17 cellular contexts compared by ENCODE assay signal in genomic region chr5:57989378-57989777, GRCh38.
DNase-seq lines count a peak whose midpoint lies in the region; ATAC-seq, FAIRE-seq and TF ChIP-seq lines count a peak whose summit lies in the region.
"Had no signal": no experiment of that assay in that cellular context is flagged by ENCODE, and none has a peak within 500 bp of the region (broad histone marks: within the 10 kb centered on the region; RNA-seq: fewer than 3 reads in every experiment).

No MANE protein-coding gene starts in this region.

- TF ChIP-seq POLR2A in endothelial cell of umbilical vein (IDR thresholded peaks at IDR 0.05; ENCODE audit: low read depth, low read length) = no peak

- H3K79me2 ChIP-seq in PC-3 (ENCODE audit: low read length) (no peaks in the 10 kb centered on the region), endothelial cell of umbilical vein (ENCODE audit: control insufficient read depth, insufficient read depth, low read length) (no peaks in the 10 kb centered on the region)

- H3K4me3 ChIP-seq in PC-3 (ENCODE audit: low read length) = no peak overlapping the region
- H3K4me3 ChIP-seq in endothelial cell of umbilical vein (replicated peaks in 1 of 3; ENCODE audit: insufficient read depth in 1 of 3, low read depth in 1 of 3, low read length in 3 of 3) = no peak overlapping the region
- no peak overlapping the region for H3K4me3 ChIP-seq in pancreas
- H3K4me3 ChIP-seq: lower lobe of right lung had no signal

- intact Hi-C loops in PC-3 (cut with micrococcal nuclease) (loop anchor here (5.0 to 10.0 kb wide), 2 partner anchors 42 to 215 kb away; no protein-coding TSS in a partner anchor), endothelial cell of umbilical vein (cut with micrococcal nuclease) (no loop called here), pancreas (cut with DNase I) (no loop called here), Right ventricle myocardium superior (cut with DNase I) (no loop called here)

- dilution Hi-C loops in endothelial cell of umbilical vein (cut with MboI; ENCODE audit: extremely low pct_ligation_motif_present, low sequenced_read_pairs) = no loop called here

- H3K4me2 ChIP-seq in PC-3 (ENCODE audit: low read length) (peak overlapping the region; percentile 62), endothelial cell of umbilical vein (ENCODE audit: insufficient read depth, low read length) (no peak overlapping the region)

- peaks cover 22% of the 10 kb centered on the region for H3K4me1 ChIP-seq in PC-3 (ENCODE audit: insufficient read depth, low read length)
- H3K4me1 ChIP-seq in endothelial cell of umbilical vein (ENCODE audit: control insufficient read depth, extremely low read depth, insufficient read depth, low read length) = peaks cover 5% of the 10 kb centered on the region
- H3K4me1 ChIP-seq in pancreas = no peaks in the 10 kb centered on the region
- H3K4me1 ChIP-seq: lower lobe of right lung had no signal

- H3K9me1 ChIP-seq in endothelial cell of umbilical vein (replicated peaks; ENCODE audit: control insufficient read depth, extremely low read depth, insufficient read depth, low read length) = no peaks in the 10 kb centered on the region

- 35 to 37% methylated on average over 3 of the region's 3 CpGs for WGBS in pancreas, 2 donors

- CTCF ChIA-PET in PC-3 (lab: Charles Lee) (no interaction called here), endothelial cell of umbilical vein (lab: Charles Lee) (no interaction called here)

- no peaks in the 10 kb centered on the region for H4K20me1 ChIP-seq in PC-3 (ENCODE audit: low read length)
- H4K20me1 ChIP-seq in endothelial cell of umbilical vein (replicated peaks; ENCODE audit: control insufficient read depth, extremely low read depth, insufficient read depth, low read length) = no peaks in the 10 kb centered on the region

- FAIRE-seq in endothelial cell of umbilical vein (lab: Jason Lieb, UNC) (peak; percentile 76), pancreas (lab: Jason Lieb, UNC) (no peak)

- POLR2A ChIA-PET in PC-3 (lab: Charles Lee; ENCODE audit: unreplicated experiment) = no interaction called here
- POLR2A ChIA-PET in endothelial cell of umbilical vein (lab: Charles Lee) = no interaction called here

- peak; percentile 94 for ATAC-seq in PC-3
- ATAC-seq in pancreas = peak in 3 of 4 donors; percentile 16 to 73 (median 51)
- no peak for ATAC-seq in stimulated activated naive CD8-positive, alpha-beta T cell treated with anti-CD3 and anti-CD28 coated beads, Interleukin-15, Interleukin-2, amounts not matched to agents 100 U/mL and 50 U/mL, for 24 hours
- ATAC-seq in Right ventricle myocardium superior (ENCODE audit: poor library complexity) = no peak
- ATAC-seq: activated CD4-positive, alpha-beta T cell treated with anti-CD3 and anti-CD28 coated beads for 36 hours; lower lobe of right lung had no signal

- H3K27ac ChIP-seq in PC-3 (ENCODE audit: low read length) = peak overlapping the region; percentile 42
- H3K27ac ChIP-seq in endothelial cell of umbilical vein (ENCODE audit: insufficient read depth, low read depth, low read length) = no peak overlapping the region
- H3K27ac ChIP-seq in pancreas = no peak overlapping the region
- H3K27ac ChIP-seq: lower lobe of right lung had no signal

- no TSS peak for BruUV-seq in PC-3 (replicated peaks; lab: Mats Ljungman, UMichigan)
- no TSS peak for BruUV-seq in endothelial cell of umbilical vein (replicated peaks; lab: Mats Ljungman, UMichigan)

- H2AFZ ChIP-seq in PC-3 (ENCODE audit: low read length) = no peak overlapping the region
- no peak overlapping the region for H2AFZ ChIP-seq in endothelial cell of umbilical vein (ENCODE audit: low read depth, low read length)

- no peaks in the 10 kb centered on the region for H3K9me2 ChIP-seq in PC-3 (replicated peaks; ENCODE audit: low read length)

- H3F3A ChIP-seq in PC-3 (ENCODE audit: low read length, unreplicated experiment) = no peaks in the 10 kb centered on the region

- H3K27me3 ChIP-seq in PC-3 (ENCODE audit: low read length) (no peaks in the 10 kb centered on the region), endothelial cell of umbilical vein (ENCODE audit: control insufficient read depth in 2 of 2, insufficient read depth in 2 of 2, low read length in 2 of 2) (peaks cover 0 to 1% of the 10 kb centered on the region in 2 experiments), pancreas (no peaks in the 10 kb centered on the region)

- H3K9me3 ChIP-seq in PC-3 (ENCODE audit: low read length) (no peaks in the 10 kb centered on the region), endothelial cell of umbilical vein (replicated peaks; ENCODE audit: control insufficient read depth, insufficient read depth, low read length) (no peaks in the 10 kb centered on the region), pancreas (no peaks in the 10 kb centered on the region)
- H3K9me3 ChIP-seq: lower lobe of right lung had no signal

- H3K36me3 ChIP-seq in PC-3 (ENCODE audit: low read depth, low read length) (no peaks in the 10 kb centered on the region), endothelial cell of umbilical vein (ENCODE audit: control insufficient read depth in 2 of 2, extremely low read depth in 1 of 2, insufficient read depth in 2 of 2, low read length in 2 of 2) (no peaks in the 10 kb centered on the region), pancreas (no peaks in the 10 kb centered on the region)
- H3K36me3 ChIP-seq: lower lobe of right lung had no signal

- TF ChIP-seq CTCF in PC-3 (conservative IDR thresholded peaks at IDR 0.05; ENCODE audit: low read depth, low read length) (no peak), endothelial cell of umbilical vein (IDR thresholded peaks at IDR 0.05; ENCODE audit: extremely low read depth in 1 of 2, insufficient read depth in 1 of 2, low read depth in 1 of 2, low read length in 2 of 2) (no peak), pancreas (IDR thresholded peaks at IDR 0.05) (no peak)

- DNase-seq in EL (peak; percentile 19), PC-3 (peak; percentile 68), endothelial cell of umbilical vein (ENCODE audit: low read depth, low spot score) (peak; percentile 62), pancreas (no peak), Right ventricle myocardium superior (no peak), NCI-H524 (lab: John Stamatoyannopoulos, UW) (no peak)
- DNase-seq in stimulated activated naive CD8-positive, alpha-beta T cell treated with anti-CD3 and anti-CD28 coated beads, Interleukin-15, Interleukin-2, amounts not matched to agents 100 U/mL and 50 U/mL, for 24 hours = no peak
- DNase-seq in effector CD8-positive, alpha-beta T cell (lab: John Stamatoyannopoulos, UW) = no peak
- DNase-seq: activated CD4-positive, alpha-beta T cell treated with anti-CD3 and anti-CD28 coated beads for 36 hours; activated naive CD4-positive, alpha-beta T cell treated with anti-CD3 and anti-CD28 coated beads, Interleukin-2, amount 50 U/mL, for 16 hours; cerebellar nuclear complex; DMS153; erythroblast; HCEC 1CT; lower lobe of right lung; NCI-H187 treated with DMSO at 0.1 percent for 48 hours; NCI-H748 treated with DMSO at 0.1 percent for 48 hours had no signal

- H3K9ac ChIP-seq in PC-3 (ENCODE audit: low read length) (peak overlapping the region; percentile 16), endothelial cell of umbilical vein (replicated peaks; ENCODE audit: extremely low read depth, insufficient read depth, low read length) (no peak overlapping the region)

TF ChIP-seq in endothelial cell of umbilical vein, 7 proteins besides CTCF, POLR2A, EP300 and RAD21:
- TF ChIP-seq GATA2 (IDR thresholded peaks at IDR 0.05; ENCODE audit: insufficient read depth, insufficient read length, low read depth, low read length) (no peak), JUN (IDR thresholded peaks at IDR 0.05; ENCODE audit: borderline replicate concordance, insufficient read depth, insufficient read length, low read depth) (peak; percentile 46), FOS (IDR thresholded peaks at IDR 0.05; ENCODE audit: borderline replicate concordance, insufficient read depth, low read length) (peak; percentile 62)

Comparison
In these comparisons a context has a peak if more than half of its experiments do, and no peak if none do; other contexts are left out.
1. DNase-seq: peak in EL (single experiment), PC-3 (single experiment) and endothelial cell of umbilical vein (single experiment); none in pancreas (0 of 6), stimulated activated naive CD8-positive, alpha-beta T cell treated with anti-CD3 and anti-CD28 coated beads, Interleukin-15, Interleukin-2, amounts not matched to agents 100 U/mL and 50 U/mL, for 24 hours (single experiment), Right ventricle myocardium superior (single experiment), NCI-H524 (0 of 2) and effector CD8-positive, alpha-beta T cell (single experiment).
2. ATAC-seq: peak in PC-3 (single experiment) and pancreas (3 of 4); none in stimulated activated naive CD8-positive, alpha-beta T cell treated with anti-CD3 and anti-CD28 coated beads, Interleukin-15, Interleukin-2, amounts not matched to agents 100 U/mL and 50 U/mL, for 24 hours (single experiment) and Right ventricle myocardium superior (single experiment).